In the genomic region with DNA sequence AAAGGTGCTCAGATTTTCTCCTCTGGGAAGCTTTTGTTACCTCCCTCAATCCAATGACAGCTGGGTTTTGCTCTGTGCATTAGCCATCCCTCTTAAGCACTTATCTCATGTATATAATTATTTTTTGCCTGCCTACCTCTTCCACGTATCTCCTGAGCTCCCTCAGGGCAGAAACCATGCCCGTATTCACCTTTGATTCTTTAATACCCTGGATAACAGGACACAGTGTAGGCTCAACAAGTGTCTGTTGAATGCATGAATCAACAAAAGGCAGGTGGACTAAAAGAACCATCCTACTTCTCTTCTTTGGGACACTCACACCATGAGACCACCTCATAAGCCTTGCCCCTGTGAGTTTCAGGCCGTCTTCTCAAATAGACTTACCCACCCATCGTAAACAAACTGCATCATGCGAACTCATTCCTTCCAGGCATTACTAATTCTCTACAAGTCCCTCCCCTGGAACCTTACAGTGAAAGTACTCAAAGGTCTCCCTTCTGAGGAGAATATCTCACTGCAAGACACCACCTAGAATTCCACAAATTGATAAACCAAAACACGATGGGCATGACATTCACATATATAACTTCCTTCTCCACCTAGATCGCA, we compare ENCODE assay signal across 12 cellular contexts. TPM values are rescaled to one million over a fixed set of nuclear protein-coding genes. Genes with fewer than 3 reads are reported as not detected.
DNase-seq lines count a peak whose midpoint lies in the region; ATAC-seq and TF ChIP-seq lines count a peak whose summit lies in the region.
"Had no signal": no experiment of that assay in that cellular context is flagged by ENCODE, and none has a peak within 500 bp of the region (broad histone marks: within the 10 kb centered on the region; RNA-seq: fewer than 3 reads in every experiment).

No MANE protein-coding gene starts in this region.

- TF ChIP-seq CTCF in colonic mucosa (IDR thresholded peaks at IDR 0.05) (no peak), progenitor cell of endocrine pancreas (IDR thresholded peaks at IDR 0.05; ENCODE audit: unreplicated experiment) (no peak), omental fat pad (IDR thresholded peaks at IDR 0.05) (no peak)

- peaks cover 57% of the 10 kb centered on the region for H3K4me1 ChIP-seq in CD8-positive, alpha-beta memory T cell (ENCODE audit: insufficient read depth, low read length)
- H3K4me1 ChIP-seq in colonic mucosa (peaks cover 24% of the 10 kb centered on the region), HAP-1 (no peaks in the 10 kb centered on the region; the same call in 1 of the 2 replicates)

- peaks cover 73 to 91% (median 88%) of the 10 kb centered on the region in 3 donors for H3K4me1 Mint-ChIP-seq in CD8-positive, alpha-beta memory T cell
- H3K4me1 Mint-ChIP-seq in progenitor cell of endocrine pancreas (ENCODE audit: low read depth) = peaks cover 26% of the 10 kb centered on the region

- POLR2A ChIA-PET in CD8-positive, alpha-beta memory T cell (lab: Charles Lee) = no interaction called here

- H3K27me3 Mint-ChIP-seq in CD8-positive, alpha-beta memory T cell = no peaks in the 10 kb centered on the region
- no peaks in the 10 kb centered on the region for H3K27me3 Mint-ChIP-seq in progenitor cell of endocrine pancreas
- H3K27me3 Mint-ChIP-seq: activated CD4-positive, alpha-beta T cell treated with anti-CD3 and anti-CD28 coated beads, Interleukin-2, amount 10 ng/mL, durations not matched to agents 7 days and 5 days had no signal

- no peaks in the 10 kb centered on the region for H3K9me3 ChIP-seq in CD8-positive, alpha-beta memory T cell (ENCODE audit: low read length)
- no peaks in the 10 kb centered on the region for H3K9me3 ChIP-seq in colonic mucosa
- H3K9me3 ChIP-seq in HAP-1 = no peaks in the 10 kb centered on the region

- H3K9me3 Mint-ChIP-seq in CD8-positive, alpha-beta memory T cell = no peaks in the 10 kb centered on the region
- no peaks in the 10 kb centered on the region for H3K9me3 Mint-ChIP-seq in progenitor cell of endocrine pancreas (ENCODE audit: low read depth)
- H3K9me3 Mint-ChIP-seq: activated CD4-positive, alpha-beta T cell treated with anti-CD3 and anti-CD28 coated beads, Interleukin-2, amount 10 ng/mL, durations not matched to agents 7 days and 5 days had no signal

- H3K4me3 ChIP-seq in CD8-positive, alpha-beta memory T cell (ENCODE audit: low read length) = no peak overlapping the region
- no peak overlapping the region for H3K4me3 ChIP-seq in colonic mucosa
- no peak overlapping the region for H3K4me3 ChIP-seq in HAP-1

- no peak for DNase-seq in CD8-positive, alpha-beta memory T cell
- DNase-seq in LoVo (ENCODE audit: low spot score) (peak; percentile 32), colonic mucosa (no peak), progenitor cell of endocrine pancreas (ENCODE audit: low spot score, unreplicated experiment) (no peak), NCI-H524 treated with DMSO at 0.1 percent for 48 hours (lab: John Stamatoyannopoulos, UW) (no peak), omental fat pad (ENCODE audit: low spot score) (no peak), HAP-1 (ENCODE audit: low spot score in 2 of 2) (no peak)
- DNase-seq: activated CD4-positive, alpha-beta T cell treated with anti-CD3 and anti-CD28 coated beads, Interleukin-2, amount 10 ng/mL, durations not matched to agents 7 days and 5 days; amygdala; NCI-H1694 had no signal

- peak overlapping the region in 1 of 2 donors; percentile 67 for H3K9ac ChIP-seq in colonic mucosa (ENCODE audit: low read depth in 2 of 2, low read length in 2 of 2)

- peak overlapping the region; percentile 1 to 99 (median 68) for H3K27ac Mint-ChIP-seq in CD8-positive, alpha-beta memory T cell
- H3K27ac Mint-ChIP-seq in progenitor cell of endocrine pancreas = peak overlapping the region; percentile 49

- peaks cover 0 to 43% (median 0%) of the 10 kb centered on the region in 3 donors for H3K36me3 Mint-ChIP-seq in CD8-positive, alpha-beta memory T cell
- peaks cover 3% of the 10 kb centered on the region for H3K36me3 Mint-ChIP-seq in progenitor cell of endocrine pancreas (ENCODE audit: insufficient read depth)

- no peak for ATAC-seq in HG03432 (IDR thresholded peaks at IDR 0.05; ENCODE audit: unreplicated experiment)
- no peak for ATAC-seq in omental fat pad (ENCODE audit: low FRiP score)
- ATAC-seq: left lobe of liver had no signal

- H3K27me3 ChIP-seq in CD8-positive, alpha-beta memory T cell (ENCODE audit: insufficient read depth, low read length, poor library complexity, severe bottlenecking) = no peaks in the 10 kb centered on the region
- H3K27me3 ChIP-seq in colonic mucosa = no peaks in the 10 kb centered on the region
- no peaks in the 10 kb centered on the region for H3K27me3 ChIP-seq in HAP-1 (ENCODE audit: low read depth)

- in situ Hi-C loops in HAP-1 (cut with MboI; ENCODE audit: low sequenced_read_pairs) = no loop called here

- no peaks in the 10 kb centered on the region for H3K36me3 ChIP-seq in CD8-positive, alpha-beta memory T cell (ENCODE audit: insufficient read depth, low read length)
- no peaks in the 10 kb centered on the region for H3K36me3 ChIP-seq in colonic mucosa
- peaks cover 13% of the 10 kb centered on the region for H3K36me3 ChIP-seq in HAP-1 (replicated peaks)

- H3K4me3 Mint-ChIP-seq in CD8-positive, alpha-beta memory T cell = peak overlapping the region in 1 of 7 donors; percentile 90
- H3K4me3 Mint-ChIP-seq in progenitor cell of endocrine pancreas (ENCODE audit: low read depth) = no peak overlapping the region

- H3K27ac ChIP-seq in CD8-positive, alpha-beta memory T cell (ENCODE audit: low read depth, low read length) = no peak overlapping the region
- H3K27ac ChIP-seq in colonic mucosa = peak overlapping the region; percentile 93

- CTCF ChIA-PET in CD8-positive, alpha-beta memory T cell (lab: Charles Lee) = no interaction called here

- intact Hi-C loops in colonic mucosa (cut with DNase I) = no loop called here

RNA-seq across cellular contexts. Expression of gene ARHGAP17, which starts 3.2 kb away (rescaled TPM):
- 10 to 100 TPM; 52.6 to 58.5 TPM for total RNA-seq in CD8-positive, alpha-beta memory T cell
- polyA plus RNA-seq in CD8-positive, alpha-beta memory T cell = 41.7 TPM
- 100 to 1,000 TPM in 1 of 2 donors, 10 to 100 TPM in 1; 97.4 to 109 TPM for total RNA-seq in colonic mucosa
- 115 and 118 TPM in 2 replicates for total RNA-seq in progenitor cell of endocrine pancreas
- 10 to 100 TPM; 42.6 to 86.8 (median 58.6) TPM for total RNA-seq in omental fat pad
